Comparison of ENCODE assay signal across 18 cellular contexts in genomic region chr6:132234356-132234755, GRCh38.
DNase-seq lines count a peak whose midpoint lies in the region; ATAC-seq and TF ChIP-seq lines count a peak whose summit lies in the region.
"Had no signal": no experiment of that assay in that cellular context is flagged by ENCODE, and none has a peak within 500 bp of the region (broad histone marks: within the 10 kb centered on the region; RNA-seq: fewer than 3 reads in every experiment).

No MANE protein-coding gene starts in this region.

- H3K27ac ChIP-seq in aorta (ENCODE audit: low read depth in 1 of 2, low read length in 2 of 2): no peak overlapping the region

- H3K4me3 Mint-ChIP-seq in nephron: no peak overlapping the region
- H3K4me3 Mint-ChIP-seq: CD8-positive, alpha-beta T cell had no signal

- no peaks in the 10 kb centered on the region for H3K36me3 Mint-ChIP-seq in nephron (ENCODE audit: low read depth)
- H3K36me3 Mint-ChIP-seq: CD8-positive, alpha-beta T cell had no signal

- WGBS in aorta, 2 donors: 96 to 97% methylated on average over 2 of the region's 2 CpGs

- H3K4me1 ChIP-seq in aorta (ENCODE audit: control insufficient read depth in 1 of 2, insufficient read depth in 2 of 2, low read length in 2 of 2): no peaks in the 10 kb centered on the region

- H3K27ac Mint-ChIP-seq in nephron: peak overlapping the region; percentile 47 to 78 (median 50)
- H3K27ac Mint-ChIP-seq: CD8-positive, alpha-beta T cell had no signal

- peak; percentile 10 for DNase-seq in EL
- DNase-seq in M059J (ENCODE audit: low read depth): peak; percentile 7
- peak; percentile 46 for DNase-seq in epithelial cell of esophagus (ENCODE audit: low read depth)
- DNase-seq in aorta: no peak
- no peak for DNase-seq in UCSD-AML1 (lab: John Stamatoyannopoulos, UW; ENCODE audit: unreplicated experiment)
- DNase-seq in COR-L47 (lab: John Stamatoyannopoulos, UW): no peak
- DNase-seq: AML-193; CD8-positive, alpha-beta T cell; DMS 273 treated with DMSO at 0.1 percent for 48 hours; DMS53; DND-41; GDM1; GOT3; H7; KG1 had no signal

- no peaks in the 10 kb centered on the region for H3K9me3 ChIP-seq in aorta (ENCODE audit: control insufficient read depth, low read length)

- H3K27me3 ChIP-seq in aorta (ENCODE audit: control insufficient read depth in 1 of 2, insufficient read depth in 2 of 2, low read length in 1 of 2): no peaks in the 10 kb centered on the region

- ATAC-seq in aorta (ENCODE audit: low FRiP score): no peak
- ATAC-seq: CD8-positive, alpha-beta T cell; HCT116; HepG2 had no signal

- no peaks in the 10 kb centered on the region for H3K27me3 Mint-ChIP-seq in nephron (ENCODE audit: low read depth)

- TF ChIP-seq CTCF in epithelial cell of esophagus (IDR thresholded peaks at IDR 0.05; ENCODE audit: insufficient read depth, low read depth, low read length, missing control alignments) (no peak), nephron (IDR thresholded peaks at IDR 0.05; ENCODE audit: unreplicated experiment in 3 of 3) (no peak)

- H3K4me1 Mint-ChIP-seq in nephron: peaks cover 77% of the 10 kb centered on the region

- H3K4me3 ChIP-seq in epithelial cell of esophagus (ENCODE audit: low read length): no peak overlapping the region
- H3K4me3 ChIP-seq in aorta (ENCODE audit: low read length in 2 of 2): no peak overlapping the region

- H3K36me3 ChIP-seq in aorta (ENCODE audit: control insufficient read depth in 1 of 2, insufficient read depth in 2 of 2, low read length in 1 of 2): no peaks in the 10 kb centered on the region

- H3K9me3 Mint-ChIP-seq in nephron: no peaks in the 10 kb centered on the region
- H3K9me3 Mint-ChIP-seq: CD8-positive, alpha-beta T cell had no signal

- intact Hi-C loops in aorta (cut with DNase I): no loop called here

Comparison
In these comparisons a context has a peak if more than half of its experiments do, and no peak if none do; other contexts are left out.
1. DNase-seq: peak in EL (single experiment), M059J (single experiment) and epithelial cell of esophagus (single experiment); none in aorta (0 of 2), UCSD-AML1 (single experiment) and COR-L47 (single experiment).